ENCODE assay signal across 12 cellular contexts in genomic region chr2:159715451-159715850, GRCh38. TPM values are rescaled to one million over a fixed set of nuclear protein-coding genes. Genes with fewer than 3 reads are reported as not detected.
DNase-seq lines count a peak whose midpoint lies in the region; ATAC-seq, FAIRE-seq and TF ChIP-seq lines count a peak whose summit lies in the region.
"Had no signal": no experiment of that assay in that cellular context is flagged by ENCODE, and none has a peak within 500 bp of the region (broad histone marks: within the 10 kb centered on the region; RNA-seq: fewer than 3 reads in every experiment).

No MANE protein-coding gene starts in this region.

- H2BK120ac ChIP-seq in trophoblast cell (ENCODE audit: insufficient read depth, low read length, poor library complexity): no peak overlapping the region

- DNase-seq in SIG-M5 treated with dmso at 0.1 percent for 504 hours (lab: John Stamatoyannopoulos, UW; ENCODE audit: unreplicated experiment) (peak; percentile 37), SIG-M5 (lab: John Stamatoyannopoulos, UW) (no peak), NCI-H226 (peak; percentile 61), chondrocyte (ENCODE audit: low spot score) (no peak), trophoblast cell (peak; percentile 62 to 82), H54 (ENCODE audit: insufficient read length, low spot score) (no peak), AG20443 (ENCODE audit: low spot score) (no peak)
- DNase-seq: NCI-H187, substantia nigra had no signal

- H3K9ac ChIP-seq in trophoblast cell (ENCODE audit: low read length): no peak overlapping the region

- ATAC-seq in GM18861 (IDR thresholded peaks at IDR 0.05; ENCODE audit: unreplicated experiment): no peak

- H3K4me1 Mint-ChIP-seq in chondrocyte (ENCODE audit: low read depth): peaks cover 66% of the 10 kb centered on the region

- no peaks in the 10 kb centered on the region for H3K27me3 Mint-ChIP-seq in chondrocyte (ENCODE audit: low read depth)

- H3K4me3 Mint-ChIP-seq in chondrocyte (ENCODE audit: unreplicated experiment): no peak overlapping the region

- no peaks in the 10 kb centered on the region for H3K27me3 ChIP-seq in trophoblast cell (ENCODE audit: insufficient read depth, low read length)

- H3K9me3 Mint-ChIP-seq in chondrocyte (ENCODE audit: low read depth): no peaks in the 10 kb centered on the region

- TF ChIP-seq CTCF in chondrocyte (IDR thresholded peaks at IDR 0.05): no peak

- H3K79me1 ChIP-seq in trophoblast cell (ENCODE audit: low read length): peaks cover 10% of the 10 kb centered on the region

- no peak overlapping the region for H2BK12ac ChIP-seq in trophoblast cell (ENCODE audit: low read length)

- no peak overlapping the region for H2BK5ac ChIP-seq in trophoblast cell (ENCODE audit: low read depth, low read length, poor library complexity)

- peak overlapping the region; percentile 16 for H3K4me2 ChIP-seq in trophoblast cell (ENCODE audit: low read length)

- no peak overlapping the region for H3K4me3 ChIP-seq in trophoblast cell (ENCODE audit: low read depth, low read length)
- H3K4me3 ChIP-seq: HAP-1 had no signal

- peaks cover 30% of the 10 kb centered on the region for H3K79me2 ChIP-seq in trophoblast cell (ENCODE audit: control insufficient read depth, insufficient read depth, low read length, poor library complexity)

- no CpG with 5 or more reads among the region's 4 CpGs for WGBS in trophoblast cell (ENCODE audit: extremely low coverage, insufficient coverage, insufficient read length)

- no peak overlapping the region for H2AFZ ChIP-seq in trophoblast cell (ENCODE audit: insufficient read depth, low read length, poor library complexity)

- FAIRE-seq in H54 (lab: Jason Lieb, UNC): no peak

- no peak overlapping the region for H2AK5ac ChIP-seq in trophoblast cell (ENCODE audit: low read length)

- no peak overlapping the region for H4K91ac ChIP-seq in trophoblast cell (ENCODE audit: low read depth, low read length)

- H3K36me3 ChIP-seq in trophoblast cell (ENCODE audit: control insufficient read depth in 1 of 2, insufficient read depth in 2 of 2, low read length in 2 of 2): peaks cover 18 to 23% of the 10 kb centered on the region in 2 experiments

- H3K14ac ChIP-seq in trophoblast cell (ENCODE audit: low read length): no peak overlapping the region

- H3K27ac ChIP-seq in trophoblast cell (ENCODE audit: low read depth, low read length): no peak overlapping the region
- H3K27ac ChIP-seq: 22Rv1 had no signal

- H3K36me3 Mint-ChIP-seq in chondrocyte (ENCODE audit: low read depth): peaks cover 18% of the 10 kb centered on the region

- H3K18ac ChIP-seq in trophoblast cell (ENCODE audit: low read length): no peak overlapping the region

- peak overlapping the region; percentile 14 for H4K12ac ChIP-seq in trophoblast cell (ENCODE audit: low read depth, low read length)

- H3K4ac ChIP-seq in trophoblast cell (ENCODE audit: low read depth, low read length): peak overlapping the region; percentile 99

- peaks cover 6 to 11% of the 10 kb centered on the region in 2 experiments for H3K4me1 ChIP-seq in trophoblast cell (ENCODE audit: control insufficient read depth in 1 of 2, insufficient read depth in 2 of 2, low read length in 2 of 2)

- H3K27ac Mint-ChIP-seq in chondrocyte (ENCODE audit: unreplicated experiment): peak overlapping the region; percentile 100

- no peak overlapping the region for H3K23ac ChIP-seq in trophoblast cell (ENCODE audit: low read length)

- no peak overlapping the region for H4K8ac ChIP-seq in trophoblast cell (ENCODE audit: low read depth, low read length)

- TF ChIP-seq POLR2A in H54 (IDR thresholded peaks at IDR 0.05; ENCODE audit: low read depth, low read length): no peak

- no peaks in the 10 kb centered on the region for H3K9me3 ChIP-seq in trophoblast cell (ENCODE audit: insufficient read depth, low read depth, low read length)
- H3K9me3 ChIP-seq: HAP-1 had no signal

RNA-seq across cellular contexts. Expression of gene MARCHF7, which starts 3.1 kb away (rescaled TPM):
- 71.5 to 79.8 TPM (median 78.7 TPM) in 3 replicates for total RNA-seq in chondrocyte
- 97.9 and 101 TPM in 2 replicates for polyA plus RNA-seq in trophoblast cell (2013)

Comparison
In these comparisons a context has a peak if more than half of its experiments do, and no peak if none do; other contexts are left out.
1. DNase-seq: peak in SIG-M5 treated with dmso at 0.1 percent for 504 hours (single experiment), NCI-H226 (single experiment) and trophoblast cell (2 of 2); none in SIG-M5 (single experiment), chondrocyte (single experiment), H54 (single experiment) and AG20443 (single experiment).